In genomic region chr1:156464825-156465452, GRCh38 we compare ENCODE assay signal across 1 cellular context.
TF ChIP-seq lines count a peak whose summit lies in the region.

No MANE protein-coding gene starts in this region.

TF ChIP-seq in SK-N-SH, 30 proteins besides CTCF, POLR2A, EP300 and RAD21 (continued from another document):
- TF ChIP-seq USF1 (IDR thresholded peaks at IDR 0.05; ENCODE audit: borderline replicate concordance, low read depth), result no peak
- TF ChIP-seq ELF1 (IDR thresholded peaks at IDR 0.05), result no peak
